In the genomic region with DNA sequence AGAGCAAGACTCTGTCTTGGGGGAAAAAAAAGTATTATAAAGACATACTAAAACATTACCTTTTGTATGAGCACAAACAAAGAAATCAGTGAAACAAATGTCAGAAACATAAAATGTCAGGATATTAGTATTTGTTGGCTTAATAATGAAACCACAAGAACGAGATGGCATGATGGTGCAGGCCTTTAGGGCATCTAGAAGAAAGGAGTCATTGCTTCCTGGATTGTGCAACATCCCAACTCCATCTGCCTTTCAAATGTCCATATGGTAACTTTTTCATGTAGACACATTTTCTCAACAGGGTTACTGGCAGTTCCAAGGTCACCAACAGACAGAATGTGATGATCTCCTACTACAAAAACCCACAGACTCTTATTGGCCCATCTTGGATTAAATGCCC, we compare ENCODE assay signal across 20 cellular contexts.
"Had no signal": no experiment of that assay in that cellular context is flagged by ENCODE, and none has a peak within 500 bp of the region (broad histone marks: within the 10 kb centered on the region; RNA-seq: fewer than 3 reads in every experiment).

No MANE protein-coding gene starts in this region.

- DNase-seq: activated CD4-positive, alpha-beta T cell treated with anti-CD3 and anti-CD28 coated beads for 4 hours; activated CD4-positive, alpha-beta T cell treated with anti-CD3 and anti-CD28 coated beads, Interleukin-2, amount 50 U/mL, for 4 hours; activated effector memory CD4-positive, alpha-beta T cell treated with Interleukin-2 at 50 U/mL for 16 hours; activated naive CD4-positive, alpha-beta T cell treated with Interleukin-2 at 50 U/mL for 16 hours; anterior cingulate cortex; dermis blood vessel endothelial cell; effector CD4-positive, alpha-beta T cell; head of caudate nucleus; hippocampal formation; left cardiac atrium; naive B cell; nephron progenitor cell; stimulated activated CD4-positive, alpha-beta T cell treated with anti-CD3 and anti-CD28 coated beads, Interleukin-4, amount 100 ng/mL, for 4 hours; stimulated activated CD8-positive, alpha-beta memory T cell treated with anti-CD3 and anti-CD28 coated beads, Interleukin-4, amount 100 ng/mL, for 48 hours; stimulated activated naive CD8-positive, alpha-beta T cell treated with anti-CD3 and anti-CD28 coated beads, Interleukin-15, amount 100 ng/mL, for 72 hours; substantia nigra; uterus had no signal

- H3K27ac ChIP-seq: neutrophil, skin epidermis, uterus, VCaP had no signal

- H3K4me1 ChIP-seq: uterus had no signal

- H3K4me3 ChIP-seq: skin epidermis, uterus had no signal

- H3K27me3 ChIP-seq: neutrophil, uterus had no signal

- H3K36me3 ChIP-seq: neutrophil, uterus had no signal
